8 cellular contexts compared by ENCODE assay signal in the genomic region with DNA sequence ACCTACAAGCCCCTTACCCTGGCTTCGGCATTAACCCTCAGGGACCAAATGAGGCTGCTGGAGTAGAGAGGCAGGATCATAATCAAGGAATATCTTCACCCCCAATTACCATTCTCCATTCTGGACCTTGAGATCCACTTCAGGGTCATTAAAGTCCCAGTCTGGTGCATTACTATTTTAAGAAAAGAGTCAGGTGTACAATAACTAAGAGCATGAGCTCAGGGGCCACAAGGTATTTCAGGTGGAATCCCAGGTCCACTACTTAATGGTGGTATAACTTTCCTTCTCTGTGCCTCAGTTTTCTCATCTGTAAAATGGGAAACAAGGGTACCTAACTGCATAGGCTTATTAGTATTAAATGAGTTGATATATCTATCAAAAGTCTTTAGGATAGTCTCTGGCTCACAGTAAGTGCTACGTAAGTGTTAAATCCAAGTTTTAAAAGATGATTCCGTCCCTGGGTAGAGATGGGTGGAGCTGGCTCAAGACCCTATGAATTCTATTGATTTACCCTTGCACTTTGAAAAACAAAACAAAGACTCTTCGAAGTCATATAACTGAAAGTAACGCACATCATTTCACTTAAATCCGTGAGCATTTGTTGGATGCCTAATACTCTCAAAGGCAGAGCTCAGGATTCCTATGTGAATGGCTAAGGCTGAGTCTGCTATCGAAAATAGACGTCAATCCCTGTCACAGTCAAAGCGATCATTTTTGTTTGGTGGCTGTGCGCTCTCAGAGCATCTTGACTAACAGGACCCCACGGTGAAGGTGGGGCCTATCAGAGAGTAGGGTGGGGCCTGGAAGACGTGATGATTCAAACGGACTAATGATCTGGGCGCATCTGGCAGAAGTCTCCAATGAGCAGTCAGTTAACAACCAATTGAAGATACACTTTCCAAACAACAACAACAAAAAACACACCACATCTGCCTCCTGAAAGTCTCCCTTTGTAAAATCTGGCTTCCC. TPM values are rescaled to one million over a fixed set of nuclear protein-coding genes. Genes with fewer than 3 reads are reported as not detected.
A peak's percentile ranks its signal among the peaks of the same experiment; 100 is the strongest.
DNase-seq lines count a peak whose midpoint lies in the region; ATAC-seq and TF ChIP-seq lines count a peak whose summit lies in the region.

No MANE protein-coding gene starts in this region.

- H2BK15ac ChIP-seq in mesendoderm (replicated peaks; ENCODE audit: low read depth), result no peak overlapping the region

- H2BK5ac ChIP-seq in mesendoderm (ENCODE audit: low read length), result peak overlapping the region; percentile 1

- H3K27me3 ChIP-seq in Caco-2 (replicated peaks; ENCODE audit: control insufficient read depth, insufficient read depth, low read length) (no peaks in the 10 kb centered on the region), body of pancreas (no peaks in the 10 kb centered on the region), mesendoderm (ENCODE audit: insufficient read depth, low read length, poor library complexity) (no peaks in the 10 kb centered on the region)

- H3K4ac ChIP-seq in mesendoderm (ENCODE audit: low read depth, low read length), result peak overlapping the region; percentile 42

- peak overlapping the region; percentile 87 for H3K18ac ChIP-seq in mesendoderm (ENCODE audit: low read length)

- H3K4me1 ChIP-seq in Caco-2, result no peaks in the 10 kb centered on the region
- H3K4me1 ChIP-seq in body of pancreas, result peaks cover 21% of the 10 kb centered on the region
- H3K4me1 ChIP-seq in mesendoderm (ENCODE audit: control insufficient read depth, low read depth, low read length), result no peaks in the 10 kb centered on the region

- H3K9me3 ChIP-seq in Caco-2 (no peaks in the 10 kb centered on the region), KOPT-K1 (ENCODE audit: insufficient read depth, low read length, poor library complexity, severe bottlenecking) (no peaks in the 10 kb centered on the region), body of pancreas (no peaks in the 10 kb centered on the region)

- peaks cover 7% of the 10 kb centered on the region for H3K4me1 Mint-ChIP-seq in Caco-2 (ENCODE audit: low read depth, unreplicated experiment)

- TF ChIP-seq CTCF in Caco-2 (IDR thresholded peaks at IDR 0.05; ENCODE audit: insufficient read depth in 1 of 2, low read depth in 1 of 2, low read length in 1 of 2, severe bottlenecking in 1 of 2, unreplicated experiment in 1 of 2), result no peak
- TF ChIP-seq CTCF in body of pancreas (IDR thresholded peaks at IDR 0.05), result no peak
- TF ChIP-seq CTCF in GM10248 (IDR thresholded peaks at IDR 0.05; ENCODE audit: control extremely low read depth, extremely low read depth, low read depth, missing control alignments), result no peak

- H2BK120ac ChIP-seq in mesendoderm (ENCODE audit: low read depth, low read length), result peak overlapping the region; percentile 51

- H3K4me3 ChIP-seq in Caco-2 (ENCODE audit: low read depth, low read length) (peak overlapping the region; percentile 93), body of pancreas (peak overlapping the region; percentile 12 to 38), mesendoderm (ENCODE audit: low read length) (no peak overlapping the region)

- no peaks in the 10 kb centered on the region for H3K79me1 ChIP-seq in mesendoderm (ENCODE audit: low read length)

- peak overlapping the region; percentile 99 for H4K8ac ChIP-seq in mesendoderm (ENCODE audit: low read depth, low read length)

- H2AK5ac ChIP-seq in mesendoderm (ENCODE audit: low read length), result no peak overlapping the region

- no peaks in the 10 kb centered on the region; the same call in 1 of the 2 replicates for H3K36me3 ChIP-seq in Caco-2 (ENCODE audit: control insufficient read depth, insufficient read depth, low read length)
- H3K36me3 ChIP-seq in KOPT-K1 (ENCODE audit: insufficient read depth, low read length), result peaks cover 31% of the 10 kb centered on the region
- no peaks in the 10 kb centered on the region for H3K36me3 ChIP-seq in body of pancreas (replicated peaks in 1 of 2; ENCODE audit: insufficient read depth in 1 of 2, low read depth in 2 of 2)
- no peaks in the 10 kb centered on the region for H3K36me3 ChIP-seq in mesendoderm (ENCODE audit: control insufficient read depth, insufficient read depth, low read length)

- CTCF ChIA-PET in Caco-2 (lab: Charles Lee) (no interaction called here), GM10248 (lab: Yijun Ruan, JAX) (interaction anchor here (0.7 to 1.3 kb wide), 3 partner anchors 21 to 160 kb away, joined by 3 to 5 read pairs (median 3); no protein-coding TSS in a partner anchor)

- peaks cover 37% of the 10 kb centered on the region for H3K36me3 Mint-ChIP-seq in Caco-2 (ENCODE audit: insufficient read depth, unreplicated experiment)

- H3K9ac ChIP-seq in mesendoderm (ENCODE audit: low read length), result peak overlapping the region; percentile 47

- peak overlapping the region; percentile 69 for H3K56ac ChIP-seq in mesendoderm (ENCODE audit: low read length)

- no peak for ATAC-seq in body of pancreas
- no peak for ATAC-seq in HG03196 (IDR thresholded peaks at IDR 0.05; ENCODE audit: unreplicated experiment)

- H4K5ac ChIP-seq in mesendoderm (ENCODE audit: low read length), result peak overlapping the region; percentile 44

- BruUV-seq in Caco-2 (replicated peaks; lab: Mats Ljungman, UMichigan), result TSS peak; percentile 90

- H3K4me2 ChIP-seq in mesendoderm (ENCODE audit: low read length), result peak overlapping the region; percentile 6

- peak overlapping the region; percentile 87 for H3K4me3 Mint-ChIP-seq in Caco-2 (ENCODE audit: unreplicated experiment)

- intact Hi-C loops in Caco-2 (cut with micrococcal nuclease; ENCODE audit: unreplicated experiment), result loop anchor here (1.0 kb wide), 1 partner anchor 24 kb away; the partner anchor contains the start of gene RAB29
- intact Hi-C loops in body of pancreas (cut with DNase I), result no loop called here

- POLR2A ChIA-PET in Caco-2 (lab: Charles Lee), result no interaction called here
- POLR2A ChIA-PET in GM10248 (lab: Yijun Ruan, JAX), result no interaction called here

- H3K23ac ChIP-seq in mesendoderm (ENCODE audit: low read length), result no peak overlapping the region

- H3K79me2 ChIP-seq in mesendoderm (ENCODE audit: control insufficient read depth, insufficient read depth, low read length), result peaks cover 29% of the 10 kb centered on the region

- no peak for TF ChIP-seq POLR2A in body of pancreas (IDR thresholded peaks at IDR 0.05)

- 64 to 66% methylated on average over 14 of the region's 14 CpGs for WGBS in body of pancreas, 2 donors
- no CpG with 5 or more reads among the region's 14 CpGs for WGBS in mesendoderm (ENCODE audit: extremely low coverage, insufficient coverage, low lambda C conversion rate)

- DNase-seq in Caco-2 (no peak), body of pancreas (no peak), mesendoderm (peak; percentile 61), GM10248 (ENCODE audit: extremely low spot score) (no peak), SW480 (ENCODE audit: low spot score) (no peak), KG1 (lab: John Stamatoyannopoulos, UW) (no peak)

- H3K27ac ChIP-seq in KOPT-K1 (ENCODE audit: low read depth, low read length, poor library complexity, severe bottlenecking) (peak overlapping the region; percentile 88), body of pancreas (peak overlapping the region; percentile 96 to 98 (median 98)), mesendoderm (ENCODE audit: low read depth, low read length) (peak overlapping the region; percentile 1)

- H3K9me3 Mint-ChIP-seq in Caco-2 (ENCODE audit: unreplicated experiment), result no peaks in the 10 kb centered on the region

- H3K27ac Mint-ChIP-seq in Caco-2 (ENCODE audit: unreplicated experiment), result peak overlapping the region; percentile 99

- H3K27me3 Mint-ChIP-seq in Caco-2 (ENCODE audit: insufficient read depth, unreplicated experiment), result no peaks in the 10 kb centered on the region

RNA-seq across cellular contexts. Expression of gene NUCKS1, which starts 1.0 kb away (rescaled TPM):
- total RNA-seq in Caco-2 (2022) (205 and 215 TPM in 2 replicates), body of pancreas (10 to 100 TPM; 37.6 to 39.2 TPM)
- polyA plus RNA-seq in mesendoderm (2013, experiment 1 of 2), result 371 TPM
- polyA plus RNA-seq in mesendoderm (2013, experiment 2 of 2), result 360 TPM

RNA-seq across cellular contexts. Expression of gene RAB29, which starts 24.3 kb away (rescaled TPM):
- total RNA-seq in Caco-2 (2022), result 11.0 and 11.9 TPM in 2 replicates
- 10 to 100 TPM in 1 of 2 donors, 1 to 10 TPM in 1; 7.6 to 11.2 TPM for total RNA-seq in body of pancreas
- polyA plus RNA-seq in mesendoderm (2013, experiment 1 of 2), result 1.9 TPM
- 2.2 TPM for polyA plus RNA-seq in mesendoderm (2013, experiment 2 of 2)

Comparison
In these comparisons a context has a peak if more than half of its experiments do, and no peak if none do; other contexts are left out.
1. H3K27ac ChIP-seq: peak in every context shown above with its lines; median percentile 98 in body of pancreas; 88 in KOPT-K1; 1 in mesendoderm.